In genomic region chr6:70636589-70636988, GRCh38 we compare ENCODE assay signal across 27 cellular contexts.
"Had no signal": no experiment of that assay in that cellular context is flagged by ENCODE, and none has a peak within 500 bp of the region (broad histone marks: within the 10 kb centered on the region; RNA-seq: fewer than 3 reads in every experiment).

No MANE protein-coding gene starts in this region.

- H3K9me3 Mint-ChIP-seq: naive thymus-derived CD4-positive, alpha-beta T cell; natural killer cell; nephron; neural progenitor cell; stimulated activated effector memory CD8-positive, alpha-beta T cell treated with anti-CD3 and anti-CD28 coated beads, Interleukin-12 subunit alpha, Interleukin-12 subunit beta, amount 100 ng/mL, for 72 hours; stimulated activated naive B cell treated with anti-CD40 and anti-IgM and Interleukin-4, amounts not matched to agents 10 μg/mL and 1 μg/mL and 100 μg/mL, for 72 hours; stimulated activated naive CD8-positive, alpha-beta T cell treated with anti-CD3 and anti-CD28 coated beads, Interleukin-15, Interleukin-2, amounts not matched to agents 100 ng/mL and 50 ng/mL, for 24 hours had no signal

- H3K4me3 ChIP-seq: neural progenitor cell, ovary, psoas muscle, sigmoid colon, stomach, thoracic aorta, thyroid gland, tibial nerve, upper lobe of left lung had no signal

- H3K27me3 Mint-ChIP-seq: progenitor cell of endocrine pancreas; stimulated activated naive B cell treated with anti-CD40 and anti-IgM and Interleukin-4, amounts not matched to agents 10 μg/mL and 1 μg/mL and 100 μg/mL, for 72 hours; stimulated activated naive CD8-positive, alpha-beta T cell treated with anti-CD3 and anti-CD28 coated beads, Interleukin-15, Interleukin-2, amounts not matched to agents 100 ng/mL and 50 ng/mL, for 24 hours had no signal

- ATAC-seq: naive thymus-derived CD4-positive, alpha-beta T cell; natural killer cell; psoas muscle; right cardiac atrium; stimulated activated effector memory CD8-positive, alpha-beta T cell treated with anti-CD3 and anti-CD28 coated beads, Interleukin-12 subunit alpha, Interleukin-12 subunit beta, amount 100 ng/mL, for 72 hours; stimulated activated naive B cell treated with anti-CD40 and anti-IgM and Interleukin-4, amounts not matched to agents 10 μg/mL and 1 μg/mL and 100 μg/mL, for 72 hours had no signal

- H3K9me3 ChIP-seq: ovary, psoas muscle, sigmoid colon, stomach, thoracic aorta, thyroid gland, tibial nerve, upper lobe of left lung had no signal

- H3K27ac ChIP-seq: neural progenitor cell, ovary, parathyroid adenoma, psoas muscle, sigmoid colon, stomach, thoracic aorta, thyroid gland, tibial nerve, upper lobe of left lung had no signal

- H3K27ac Mint-ChIP-seq: naive thymus-derived CD4-positive, alpha-beta T cell; natural killer cell; nephron; neural progenitor cell; progenitor cell of endocrine pancreas; stimulated activated effector memory CD8-positive, alpha-beta T cell treated with anti-CD3 and anti-CD28 coated beads, Interleukin-12 subunit alpha, Interleukin-12 subunit beta, amount 100 ng/mL, for 72 hours; stimulated activated naive B cell treated with anti-CD40 and anti-IgM and Interleukin-4, amounts not matched to agents 10 μg/mL and 1 μg/mL and 100 μg/mL, for 72 hours; stimulated activated naive CD8-positive, alpha-beta T cell treated with anti-CD3 and anti-CD28 coated beads, Interleukin-15, Interleukin-2, amounts not matched to agents 100 ng/mL and 50 ng/mL, for 24 hours had no signal

- H3K36me3 Mint-ChIP-seq: naive thymus-derived CD4-positive, alpha-beta T cell; natural killer cell; neural progenitor cell; stimulated activated effector memory CD8-positive, alpha-beta T cell treated with anti-CD3 and anti-CD28 coated beads, Interleukin-12 subunit alpha, Interleukin-12 subunit beta, amount 100 ng/mL, for 72 hours; stimulated activated naive B cell treated with anti-CD40 and anti-IgM and Interleukin-4, amounts not matched to agents 10 μg/mL and 1 μg/mL and 100 μg/mL, for 72 hours had no signal

- H3K4me3 Mint-ChIP-seq: naive thymus-derived CD4-positive, alpha-beta T cell; natural killer cell; nephron; neural progenitor cell; stimulated activated effector memory CD8-positive, alpha-beta T cell treated with anti-CD3 and anti-CD28 coated beads, Interleukin-12 subunit alpha, Interleukin-12 subunit beta, amount 100 ng/mL, for 72 hours; stimulated activated naive B cell treated with anti-CD40 and anti-IgM and Interleukin-4, amounts not matched to agents 10 μg/mL and 1 μg/mL and 100 μg/mL, for 72 hours; stimulated activated naive CD8-positive, alpha-beta T cell treated with anti-CD3 and anti-CD28 coated beads, Interleukin-15, Interleukin-2, amounts not matched to agents 100 ng/mL and 50 ng/mL, for 24 hours had no signal

- H3K4me1 Mint-ChIP-seq: natural killer cell; nephron; neural progenitor cell; stimulated activated effector memory CD8-positive, alpha-beta T cell treated with anti-CD3 and anti-CD28 coated beads, Interleukin-12 subunit alpha, Interleukin-12 subunit beta, amount 100 ng/mL, for 72 hours; stimulated activated naive B cell treated with anti-CD40 and anti-IgM and Interleukin-4, amounts not matched to agents 10 μg/mL and 1 μg/mL and 100 μg/mL, for 72 hours had no signal

- H3K36me3 ChIP-seq: neural progenitor cell, ovary, sigmoid colon, stomach, thoracic aorta, thyroid gland, tibial nerve, upper lobe of left lung had no signal

- H3K4me1 ChIP-seq: neural progenitor cell, parathyroid adenoma, psoas muscle, sigmoid colon, stomach, thyroid gland, tibial nerve, upper lobe of left lung had no signal

- DNase-seq: naive thymus-derived CD4-positive, alpha-beta T cell; natural killer cell; occipital lobe; ovary; posterior cingulate gyrus; psoas muscle; right cardiac atrium; sigmoid colon; small intestine; stimulated activated CD4-positive, alpha-beta T cell treated with anti-CD3 and anti-CD28 coated beads, Interleukin-15, amount 100 ng/mL, for 24 hours; stimulated activated CD4-positive, alpha-beta T cell treated with anti-CD3 and anti-CD28 coated beads, Interleukin-2, amount 100 ng/mL, for 24 hours; stimulated activated CD4-positive, alpha-beta T cell treated with anti-CD3 and anti-CD28 coated beads, Interleukin-2, amount 100 ng/mL, for 48 hours; stimulated activated CD4-positive, alpha-beta T cell treated with anti-CD3 and anti-CD28 coated beads, Interleukin-4, amount 100 ng/mL, for 24 hours; stimulated activated naive B cell treated with anti-CD40 and anti-IgM and Interleukin-4, amounts not matched to agents 10 μg/mL and 1 μg/mL and 100 μg/mL, for 72 hours; stimulated activated naive CD4-positive, alpha-beta T cell treated with Interleukin-2 at 50 U/mL for 16 hours; stomach; thyroid gland; trophoblast cell; upper lobe of left lung had no signal

- H3K27me3 ChIP-seq: neural progenitor cell, ovary, sigmoid colon, stomach, thyroid gland, tibial nerve, upper lobe of left lung had no signal
